Comparison of ENCODE assay signal across 1 cellular context in the genomic region with DNA sequence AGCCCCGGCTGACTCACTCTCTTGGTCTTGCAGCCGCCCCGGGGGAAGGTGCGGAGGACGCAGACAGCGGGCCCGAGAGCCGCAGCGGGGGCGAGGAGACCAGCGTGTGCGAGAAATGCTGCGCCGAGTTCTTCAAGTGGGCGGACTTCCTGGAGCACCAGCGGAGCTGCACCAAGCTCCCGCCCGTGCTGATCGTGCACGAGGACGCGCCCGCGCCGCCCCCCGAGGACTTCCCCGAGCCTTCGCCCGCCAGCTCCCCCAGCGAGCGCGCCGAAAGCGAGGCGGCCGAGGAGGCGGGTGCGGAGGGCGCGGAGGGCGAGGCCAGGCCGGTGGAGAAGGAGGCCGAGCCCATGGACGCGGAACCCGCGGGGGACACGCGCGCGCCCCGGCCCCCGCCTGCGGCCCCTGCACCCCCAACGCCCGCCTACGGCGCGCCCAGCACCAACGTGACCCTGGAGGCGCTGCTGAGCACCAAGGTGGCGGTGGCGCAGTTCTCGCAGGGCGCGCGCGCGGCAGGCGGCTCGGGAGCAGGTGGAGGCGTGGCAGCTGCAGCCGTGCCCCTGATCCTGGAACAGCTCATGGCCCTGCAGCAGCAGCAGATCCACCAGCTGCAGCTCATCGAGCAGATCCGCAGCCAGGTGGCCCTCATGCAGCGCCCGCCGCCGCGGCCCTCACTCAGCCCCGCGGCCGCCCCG.
TF ChIP-seq lines count a peak whose summit lies in the region.

No MANE protein-coding gene starts in this region.

TF ChIP-seq in WTC11, 78 proteins besides CTCF, POLR2A, EP300 and RAD21:
- no peak for TF ChIP-seq ZNF396 (CRISPR knock-in tag; IDR thresholded peaks at IDR 0.05; ENCODE audit: borderline replicate concordance)
- no peak for TF ChIP-seq GRHL2 (CRISPR knock-in tag; IDR thresholded peaks at IDR 0.05; ENCODE audit: insufficient replicate concordance, severe bottlenecking)
- 0 out of 2 replicates have a peak, but pooled peaks have one; percentile 31 for TF ChIP-seq FOXP1 (CRISPR knock-in tag; IDR thresholded peaks at IDR 0.05; ENCODE audit: borderline replicate concordance)
- TF ChIP-seq ETV6 (CRISPR knock-in tag; IDR thresholded peaks at IDR 0.05): no peak
- TF ChIP-seq, protein P1, sequence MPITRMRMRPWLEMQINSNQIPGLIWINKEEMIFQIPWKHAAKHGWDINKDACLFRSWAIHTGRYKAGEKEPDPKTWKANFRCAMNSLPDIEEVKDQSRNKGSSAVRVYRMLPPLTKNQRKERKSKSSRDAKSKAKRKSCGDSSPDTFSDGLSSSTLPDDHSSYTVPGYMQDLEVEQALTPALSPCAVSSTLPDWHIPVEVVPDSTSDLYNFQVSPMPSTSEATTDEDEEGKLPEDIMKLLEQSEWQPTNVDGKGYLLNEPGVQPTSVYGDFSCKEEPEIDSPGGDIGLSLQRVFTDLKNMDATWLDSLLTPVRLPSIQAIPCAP (CRISPR knock-in tag; IDR thresholded peaks at IDR 0.05): no peak
- no peak for TF ChIP-seq SMAD3 (CRISPR knock-in tag; IDR thresholded peaks at IDR 0.05; ENCODE audit: borderline replicate concordance)
- TF ChIP-seq CREM (CRISPR knock-in tag; IDR thresholded peaks at IDR 0.05): no peak
- TF ChIP-seq, protein P2, sequence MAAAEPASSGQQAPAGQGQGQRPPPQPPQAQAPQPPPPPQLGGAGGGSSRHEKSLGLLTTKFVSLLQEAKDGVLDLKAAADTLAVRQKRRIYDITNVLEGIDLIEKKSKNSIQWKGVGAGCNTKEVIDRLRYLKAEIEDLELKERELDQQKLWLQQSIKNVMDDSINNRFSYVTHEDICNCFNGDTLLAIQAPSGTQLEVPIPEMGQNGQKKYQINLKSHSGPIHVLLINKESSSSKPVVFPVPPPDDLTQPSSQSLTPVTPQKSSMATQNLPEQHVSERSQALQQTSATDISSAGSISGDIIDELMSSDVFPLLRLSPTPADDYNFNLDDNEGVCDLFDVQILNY (CRISPR knock-in tag; IDR thresholded peaks at IDR 0.05): 0 out of 2 replicates have a peak, but pooled peaks have one; percentile 31
